In the genomic region with DNA sequence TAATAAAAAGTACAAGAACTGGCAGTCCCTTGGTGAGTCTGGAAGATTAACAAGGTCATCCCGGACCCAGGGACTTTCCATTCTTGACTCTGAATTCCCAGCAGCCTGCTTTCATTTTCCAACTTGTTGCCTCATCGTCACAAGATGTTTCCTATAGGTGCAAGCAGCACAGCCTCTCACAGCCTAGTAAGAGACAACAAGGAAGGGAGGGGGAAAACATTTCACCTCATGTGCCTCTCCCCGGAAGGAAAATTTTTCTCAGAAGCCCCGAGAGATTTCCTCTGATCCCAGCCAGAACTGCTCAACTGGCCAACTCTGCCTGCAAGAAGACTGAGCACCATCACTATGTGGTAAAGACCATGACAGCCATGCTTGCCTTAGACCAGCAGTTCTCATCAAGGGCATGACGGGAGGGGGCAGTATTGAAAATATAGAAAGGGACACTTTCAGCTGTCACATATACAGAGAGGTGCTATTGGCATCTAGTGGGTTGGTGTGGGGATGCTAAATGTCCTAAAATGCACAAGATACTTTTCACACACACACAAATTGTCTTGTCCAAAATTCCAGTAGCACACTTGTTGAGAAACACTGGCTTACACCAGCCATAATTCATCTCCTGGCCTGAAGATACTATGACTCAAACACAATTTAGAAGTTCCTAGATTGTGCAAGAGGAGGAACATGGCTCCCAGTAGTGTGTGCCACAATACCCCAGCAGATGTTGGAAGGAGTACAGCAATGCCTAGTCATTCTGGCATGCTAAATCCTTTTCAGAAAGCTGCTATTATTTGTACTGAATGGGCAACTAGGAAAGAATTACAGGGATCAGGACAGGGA, we compare ENCODE assay signal across 8 cellular contexts. TPM values are rescaled to one million over a fixed set of nuclear protein-coding genes. Genes with fewer than 3 reads are reported as not detected.
DNase-seq lines count a peak whose midpoint lies in the region; ATAC-seq lines count a peak whose summit lies in the region.

No MANE protein-coding gene starts in this region.

- no peaks in the 10 kb centered on the region for H3K9me3 Mint-ChIP-seq in stimulated activated memory B cell treated with anti-CD40 and anti-IgM and Interleukin-4, amounts not matched to agents 10 μg/mL and 1 μg/mL and 100 μg/mL, for 72 hours

- H3K36me3 Mint-ChIP-seq in stimulated activated memory B cell treated with anti-CD40 and anti-IgM and Interleukin-4, amounts not matched to agents 10 μg/mL and 1 μg/mL and 100 μg/mL, for 72 hours, result peaks cover 7% of the 10 kb centered on the region

- H3K9me3 ChIP-seq in duodenal mucosa (ENCODE audit: control insufficient read depth in 1 of 2, low read length in 2 of 2) (no peaks in the 10 kb centered on the region), muscle layer of duodenum (ENCODE audit: control insufficient read depth in 1 of 2, low read length in 2 of 2) (no peaks in the 10 kb centered on the region)

- H3K4me3 ChIP-seq in duodenal mucosa (ENCODE audit: low read depth in 1 of 2, low read length in 2 of 2), result no peak overlapping the region
- H3K4me3 ChIP-seq in muscle layer of duodenum (ENCODE audit: low read depth in 1 of 2, low read length in 2 of 2), result peak overlapping the region in 1 of 2 donors; percentile 36

- no peak overlapping the region for H3K4me3 Mint-ChIP-seq in stimulated activated memory B cell treated with anti-CD40 and anti-IgM and Interleukin-4, amounts not matched to agents 10 μg/mL and 1 μg/mL and 100 μg/mL, for 72 hours

- intact Hi-C loops in posterior vena cava (cut with DNase I), result no loop called here

- H3K4me1 ChIP-seq in duodenal mucosa (ENCODE audit: control insufficient read depth in 1 of 2, insufficient read depth in 2 of 2, low read length in 2 of 2), result peaks cover 0 to 9% of the 10 kb centered on the region in 2 donors
- peaks cover 0 to 7% of the 10 kb centered on the region in 2 donors for H3K4me1 ChIP-seq in muscle layer of duodenum (ENCODE audit: control insufficient read depth in 1 of 2, insufficient read depth in 2 of 2, low read length in 2 of 2)

- H3K27me3 ChIP-seq in duodenal mucosa (ENCODE audit: control insufficient read depth in 1 of 2, insufficient read depth in 2 of 2, low read length in 2 of 2), result no peaks in the 10 kb centered on the region
- no peaks in the 10 kb centered on the region for H3K27me3 ChIP-seq in muscle layer of duodenum (ENCODE audit: low read depth, low read length)

- H3K27ac Mint-ChIP-seq in stimulated activated memory B cell treated with anti-CD40 and anti-IgM and Interleukin-4, amounts not matched to agents 10 μg/mL and 1 μg/mL and 100 μg/mL, for 72 hours, result no peak overlapping the region

- H3K27ac ChIP-seq in duodenal mucosa (ENCODE audit: low read depth, low read length) (peak overlapping the region; percentile 34), muscle layer of duodenum (ENCODE audit: low read length) (peak overlapping the region; percentile 74)

- DNase-seq in AG08395 (ENCODE audit: low spot score) (peak; percentile 94), NCI-H1694 (lab: John Stamatoyannopoulos, UW) (peak; percentile 14), COR-L47 (lab: John Stamatoyannopoulos, UW) (no peak), NCI-H2029 treated with DMSO at 0.1 percent for 48 hours (lab: John Stamatoyannopoulos, UW) (no peak), posterior vena cava (ENCODE audit: low spot score) (no peak)

- H3K36me3 ChIP-seq in duodenal mucosa (ENCODE audit: control insufficient read depth in 1 of 2, insufficient read depth in 2 of 2, low read length in 2 of 2), result peaks cover 0 to 3% of the 10 kb centered on the region in 2 donors
- H3K36me3 ChIP-seq in muscle layer of duodenum (ENCODE audit: control insufficient read depth in 1 of 2, insufficient read depth in 2 of 2, low read length in 2 of 2), result peaks cover 0 to 8% of the 10 kb centered on the region in 2 donors

- H3K9ac ChIP-seq in duodenal mucosa (ENCODE audit: low read depth in 1 of 2, low read length in 2 of 2), result no peak overlapping the region

- peaks cover 6% of the 10 kb centered on the region for H3K4me1 Mint-ChIP-seq in stimulated activated memory B cell treated with anti-CD40 and anti-IgM and Interleukin-4, amounts not matched to agents 10 μg/mL and 1 μg/mL and 100 μg/mL, for 72 hours

- H3K27me3 Mint-ChIP-seq in stimulated activated memory B cell treated with anti-CD40 and anti-IgM and Interleukin-4, amounts not matched to agents 10 μg/mL and 1 μg/mL and 100 μg/mL, for 72 hours, result no peaks in the 10 kb centered on the region

- ATAC-seq in stimulated activated memory B cell treated with anti-CD40 and anti-IgM and Interleukin-4, amounts not matched to agents 10 μg/mL and 1 μg/mL and 100 μg/mL, for 72 hours, result no peak

RNA-seq across cellular contexts. Expression of a gene that starts 10.8 kb away (rescaled TPM):
- 10 to 100 TPM; 70.1 to 84.7 TPM for total RNA-seq in posterior vena cava

RNA-seq across cellular contexts. Expression of a gene that starts 23.4 kb away (rescaled TPM):
- 100 to 1,000 TPM; 584 to 998 TPM for total RNA-seq in posterior vena cava

RNA-seq across cellular contexts. Expression of a gene that starts 45.4 kb away (rescaled TPM):
- 10 to 100 TPM; 11.0 to 13.6 TPM for total RNA-seq in posterior vena cava

Comparison
In these comparisons a context has a peak if more than half of its experiments do, and no peak if none do; other contexts are left out.
1. DNase-seq: peak in AG08395 (single experiment) and NCI-H1694 (single experiment); none in COR-L47 (single experiment), NCI-H2029 treated with DMSO at 0.1 percent for 48 hours (single experiment) and posterior vena cava (single experiment).